1 cellular context compared by ENCODE assay signal in genomic region chr14:91330111-91330696, GRCh38.
TF ChIP-seq lines count a peak whose summit lies in the region.

No MANE protein-coding gene starts in this region.

TF ChIP-seq in WTC11, 78 proteins besides CTCF, POLR2A, EP300 and RAD21 (continued from another document):
- TF ChIP-seq SMAD3 (CRISPR knock-in tag; IDR thresholded peaks at IDR 0.05; ENCODE audit: borderline replicate concordance) (no peak), FOXK1 (CRISPR knock-in tag; IDR thresholded peaks at IDR 0.05) (no peak), TEAD4 (CRISPR knock-in tag; IDR thresholded peaks at IDR 0.05) (no peak)
